8 cellular contexts compared by ENCODE assay signal in genomic region chr7:144818516-144818915, GRCh38. TPM values are rescaled to one million over a fixed set of nuclear protein-coding genes. Genes with fewer than 3 reads are reported as not detected.
DNase-seq lines count a peak whose midpoint lies in the region; ATAC-seq and TF ChIP-seq lines count a peak whose summit lies in the region.

No MANE protein-coding gene starts in this region.

- intact Hi-C loops in MCF 10A (cut with micrococcal nuclease): no loop called here
- intact Hi-C loops in breast epithelium (cut with DNase I; ENCODE audit: low total_unique reads): no loop called here
- intact Hi-C loops in thyroid gland (cut with DNase I): no loop called here

- CTCF ChIA-PET in MCF 10A (lab: Yijun Ruan, JAX): interaction anchor here (1.0 kb wide), 1 partner anchor 147 kb away, joined by 3 read pairs; no protein-coding TSS in a partner anchor

- H3K4me1 ChIP-seq in breast epithelium (no peaks in the 10 kb centered on the region), thyroid gland (peaks cover 0 to 5% of the 10 kb centered on the region in 2 donors), upper lobe of left lung (no peaks in the 10 kb centered on the region)

- no peaks in the 10 kb centered on the region for H3K4me1 Mint-ChIP-seq in MCF 10A (ENCODE audit: insufficient read depth, unreplicated experiment)
- peaks cover 68% of the 10 kb centered on the region for H3K4me1 Mint-ChIP-seq in activated naive CD8-positive, alpha-beta T cell treated with anti-CD3 and anti-CD28 coated beads for 36 hours

- TF ChIP-seq CTCF in MCF 10A (IDR thresholded peaks at IDR 0.05; ENCODE audit: unreplicated experiment) (no peak), breast epithelium (IDR thresholded peaks at IDR 0.05) (no peak), thyroid gland (IDR thresholded peaks at IDR 0.05) (no peak), upper lobe of left lung (IDR thresholded peaks at IDR 0.05) (no peak)

- H3K4me3 ChIP-seq in breast epithelium: no peak overlapping the region
- H3K4me3 ChIP-seq in thyroid gland (replicated peaks in 1 of 3): no peak overlapping the region
- no peak overlapping the region for H3K4me3 ChIP-seq in upper lobe of left lung

- no peaks in the 10 kb centered on the region for H3K9me3 Mint-ChIP-seq in MCF 10A (ENCODE audit: unreplicated experiment)
- peaks cover 6% of the 10 kb centered on the region for H3K9me3 Mint-ChIP-seq in activated naive CD8-positive, alpha-beta T cell treated with anti-CD3 and anti-CD28 coated beads for 36 hours

- H3K27me3 Mint-ChIP-seq in MCF 10A (ENCODE audit: insufficient read depth, unreplicated experiment): no peaks in the 10 kb centered on the region
- no peaks in the 10 kb centered on the region for H3K27me3 Mint-ChIP-seq in activated naive CD8-positive, alpha-beta T cell treated with anti-CD3 and anti-CD28 coated beads for 36 hours

- POLR2A ChIA-PET in MCF 10A (lab: Yijun Ruan, JAX): interaction anchor here (1.0 kb wide), 1 partner anchor 17 kb away, joined by 4 read pairs; no protein-coding TSS in a partner anchor

- no TSS peak for BruUV-seq in MCF 10A (replicated peaks; lab: Mats Ljungman, UMichigan)

- peak; percentile 29 for DNase-seq in MCF 10A (ENCODE audit: unreplicated experiment)
- DNase-seq in breast epithelium (ENCODE audit: low spot score in 2 of 2): no peak
- peak; percentile 52 for DNase-seq in activated naive CD8-positive, alpha-beta T cell treated with anti-CD3 and anti-CD28 coated beads for 36 hours
- DNase-seq in thyroid gland: peak; percentile 13 to 35
- DNase-seq in H4 (ENCODE audit: low spot score): no peak
- DNase-seq in upper lobe of left lung: no peak
- DNase-seq in RPMI8226: no peak

- H3K9me3 ChIP-seq in breast epithelium (no peaks in the 10 kb centered on the region), thyroid gland (no peaks in the 10 kb centered on the region), upper lobe of left lung (no peaks in the 10 kb centered on the region)

- no peak overlapping the region for H3K27ac ChIP-seq in breast epithelium
- H3K27ac ChIP-seq in thyroid gland: no peak overlapping the region
- no peak overlapping the region for H3K27ac ChIP-seq in upper lobe of left lung

- no peaks in the 10 kb centered on the region for H3K36me3 Mint-ChIP-seq in MCF 10A (ENCODE audit: insufficient read depth, unreplicated experiment)
- peaks cover 56% of the 10 kb centered on the region for H3K36me3 Mint-ChIP-seq in activated naive CD8-positive, alpha-beta T cell treated with anti-CD3 and anti-CD28 coated beads for 36 hours

- H3K27ac Mint-ChIP-seq in MCF 10A (ENCODE audit: low read depth, unreplicated experiment): no peak overlapping the region
- peak overlapping the region; percentile 94 for H3K27ac Mint-ChIP-seq in activated naive CD8-positive, alpha-beta T cell treated with anti-CD3 and anti-CD28 coated beads for 36 hours

- WGBS in thyroid gland, 2 donors: 76 to 88% methylated on average over 4 of the region's 4 CpGs
- WGBS in upper lobe of left lung, 2 donors: 46 to 61% methylated on average over 4 of the region's 4 CpGs

- ATAC-seq in HG03469 (IDR thresholded peaks at IDR 0.05; ENCODE audit: unreplicated experiment) (peak; percentile 66), upper lobe of left lung (ENCODE audit: low FRiP score in 2 of 2) (no peak)

- TF ChIP-seq POLR2A in breast epithelium (IDR thresholded peaks at IDR 0.05) (no peak), thyroid gland (IDR thresholded peaks at IDR 0.05) (no peak), upper lobe of left lung (IDR thresholded peaks at IDR 0.05) (no peak)

- H3K4me3 Mint-ChIP-seq in MCF 10A (ENCODE audit: unreplicated experiment): no peak overlapping the region
- H3K4me3 Mint-ChIP-seq in activated naive CD8-positive, alpha-beta T cell treated with anti-CD3 and anti-CD28 coated beads for 36 hours: peak overlapping the region; percentile 20

- no peaks in the 10 kb centered on the region for H3K27me3 ChIP-seq in breast epithelium
- H3K27me3 ChIP-seq in thyroid gland: no peaks in the 10 kb centered on the region
- H3K27me3 ChIP-seq in upper lobe of left lung: no peaks in the 10 kb centered on the region

- no peaks in the 10 kb centered on the region for H3K36me3 ChIP-seq in breast epithelium
- H3K36me3 ChIP-seq in thyroid gland: no peaks in the 10 kb centered on the region
- no peaks in the 10 kb centered on the region for H3K36me3 ChIP-seq in upper lobe of left lung

- no peak for TF ChIP-seq EP300 in upper lobe of left lung (IDR thresholded peaks at IDR 0.05)

RNA-seq across cellular contexts. Expression of gene TPK1, which starts 17.3 kb away (rescaled TPM):
- total RNA-seq in MCF 10A (2022): 8.8 TPM in 2 replicates
- total RNA-seq in breast epithelium: 1 to 10 TPM; 4.8 to 9.8 (median 7.9) TPM
- total RNA-seq in activated naive CD8-positive, alpha-beta T cell treated with anti-CD3 and anti-CD28 coated beads for 36 hours: 10 to 100 TPM; 16.7 to 21.4 TPM
- 10 to 100 TPM in 1 of 4 donors, 1 to 10 TPM in 3; 2.6 to 10.4 (median 6.2) TPM for total RNA-seq in thyroid gland
- total RNA-seq in H4 (2014; rRNA removed; shearing (Covaris generic)): 6.2 and 6.5 TPM in 2 replicates
- 10 to 100 TPM in 3 of 6 donors, 1 to 10 TPM in 3; 4.2 to 12.3 (median 9.1) TPM for total RNA-seq in upper lobe of left lung

Comparison
In these comparisons a context has a peak if more than half of its experiments do, and no peak if none do; other contexts are left out.
1. DNase-seq: peak in MCF 10A (single experiment), activated naive CD8-positive, alpha-beta T cell treated with anti-CD3 and anti-CD28 coated beads for 36 hours (single experiment) and thyroid gland (2 of 2); none in breast epithelium (0 of 2), H4 (single experiment), upper lobe of left lung (0 of 2) and RPMI8226 (single experiment).